Comparison of ENCODE assay signal across 8 cellular contexts in genomic region chr20:23350855-23351838, GRCh38. TPM values are rescaled to one million over a fixed set of nuclear protein-coding genes. Genes with fewer than 3 reads are reported as not detected.
DNase-seq lines count a peak whose midpoint lies in the region; ATAC-seq, FAIRE-seq and TF ChIP-seq lines count a peak whose summit lies in the region.

No MANE protein-coding gene starts in this region.

- H3K4me1 ChIP-seq in A549 (peaks cover 21% of the 10 kb centered on the region), endodermal cell (ENCODE audit: control insufficient read depth, insufficient read depth, low read length) (peaks cover 7% of the 10 kb centered on the region), muscle layer of colon (ENCODE audit: insufficient read depth, low read length) (peaks cover 21% of the 10 kb centered on the region)

- CTCF ChIA-PET in A549 (lab: Yijun Ruan, JAX): interaction anchor here (0.6 to 3.3 kb wide), 11 partner anchors 7 to 1012 kb away, joined by 3 to 36 read pairs (median 7); partner anchors contain the start of genes GZF1 and NAPB
- CTCF ChIA-PET in activated CD8-positive, alpha-beta memory T cell treated with anti-CD3 and anti-CD28 coated beads, Interleukin-2, amount 10 ng/mL, durations not matched to agents 7 days and 5 days (lab: Charles Lee): interaction anchor here (0.8 to 4.8 kb wide), 9 partner anchors 8 to 252 kb away, joined by 3 to 47 read pairs (median 14); partner anchors contain the start of genes GZF1 and NAPB

- TF ChIP-seq RAD21 in A549 (conservative IDR thresholded peaks at IDR 0.05 in 1 of 2, IDR thresholded peaks at IDR 0.05 in 1 of 2): no peak

- H3K9me3 Mint-ChIP-seq in activated CD8-positive, alpha-beta memory T cell treated with anti-CD3 and anti-CD28 coated beads, Interleukin-2, amount 10 ng/mL, durations not matched to agents 7 days and 5 days (ENCODE audit: low read depth): no peaks in the 10 kb centered on the region
- no peaks in the 10 kb centered on the region for H3K9me3 Mint-ChIP-seq in endodermal cell
- no peaks in the 10 kb centered on the region for H3K9me3 Mint-ChIP-seq in stimulated activated naive B cell treated with anti-CD40 and anti-IgM and Interleukin-4, amounts not matched to agents 10 μg/mL and 1 μg/mL and 100 μg/mL, for 72 hours

- POLR2A ChIA-PET in A549 (lab: Yijun Ruan, JAX): interaction anchor here (0.6 to 2.6 kb wide), 20 partner anchors 9 to 942 kb away, joined by 3 to 92 read pairs (median 6); partner anchors contain the start of genes GZF1, NAPB and THBD

- H3K27ac ChIP-seq in A549 (peak overlapping the region; percentile 88 to 94), endodermal cell (ENCODE audit: low read depth, low read length) (peak overlapping the region; percentile 79), muscle layer of colon (ENCODE audit: low read depth, low read length) (peak overlapping the region; percentile 97)

- H3K36me3 Mint-ChIP-seq in activated CD8-positive, alpha-beta memory T cell treated with anti-CD3 and anti-CD28 coated beads, Interleukin-2, amount 10 ng/mL, durations not matched to agents 7 days and 5 days: peaks cover 17% of the 10 kb centered on the region
- peaks cover 12% of the 10 kb centered on the region for H3K36me3 Mint-ChIP-seq in endodermal cell (ENCODE audit: low read depth)
- peaks cover 12 to 19% of the 10 kb centered on the region in 2 donors for H3K36me3 Mint-ChIP-seq in stimulated activated naive B cell treated with anti-CD40 and anti-IgM and Interleukin-4, amounts not matched to agents 10 μg/mL and 1 μg/mL and 100 μg/mL, for 72 hours

- H3K9me3 ChIP-seq in A549 (no peaks in the 10 kb centered on the region), endodermal cell (ENCODE audit: control insufficient read depth, low read length) (no peaks in the 10 kb centered on the region), muscle layer of colon (ENCODE audit: low read length) (no peaks in the 10 kb centered on the region)

- peaks cover 43% of the 10 kb centered on the region for H3K4me1 Mint-ChIP-seq in activated CD8-positive, alpha-beta memory T cell treated with anti-CD3 and anti-CD28 coated beads, Interleukin-2, amount 10 ng/mL, durations not matched to agents 7 days and 5 days
- H3K4me1 Mint-ChIP-seq in endodermal cell: peaks cover 24% of the 10 kb centered on the region
- H3K4me1 Mint-ChIP-seq in stimulated activated naive B cell treated with anti-CD40 and anti-IgM and Interleukin-4, amounts not matched to agents 10 μg/mL and 1 μg/mL and 100 μg/mL, for 72 hours: peaks cover 17 to 30% of the 10 kb centered on the region in 2 donors

- H3K36me3 ChIP-seq in endodermal cell (ENCODE audit: control insufficient read depth, insufficient read depth, low read length) (peaks cover 26% of the 10 kb centered on the region), muscle layer of colon (ENCODE audit: insufficient read depth, low read length) (peaks cover 14% of the 10 kb centered on the region)

- peak; percentile 59 for FAIRE-seq in A549 (lab: Jason Lieb, UNC)

- peak overlapping the region; percentile 82 for H3K4me3 Mint-ChIP-seq in activated CD8-positive, alpha-beta memory T cell treated with anti-CD3 and anti-CD28 coated beads, Interleukin-2, amount 10 ng/mL, durations not matched to agents 7 days and 5 days
- H3K4me3 Mint-ChIP-seq in endodermal cell: peak overlapping the region; percentile 85
- H3K4me3 Mint-ChIP-seq in stimulated activated naive B cell treated with anti-CD40 and anti-IgM and Interleukin-4, amounts not matched to agents 10 μg/mL and 1 μg/mL and 100 μg/mL, for 72 hours: peak overlapping the region; percentile 89 to 94

- TF ChIP-seq CTCF in A549 (IDR thresholded peaks at IDR 0.05): no peak
- TF ChIP-seq CTCF in endodermal cell (conservative IDR thresholded peaks at IDR 0.05): no peak

- TF ChIP-seq EP300 in A549 (IDR thresholded peaks at IDR 0.05): no peak

- TF ChIP-seq POLR2A in A549 (IDR thresholded peaks at IDR 0.05; ENCODE audit: low read length): no peak

- H3K27ac Mint-ChIP-seq in activated CD8-positive, alpha-beta memory T cell treated with anti-CD3 and anti-CD28 coated beads, Interleukin-2, amount 10 ng/mL, durations not matched to agents 7 days and 5 days: peak overlapping the region; percentile 99
- peak overlapping the region; percentile 92 for H3K27ac Mint-ChIP-seq in endodermal cell
- H3K27ac Mint-ChIP-seq in stimulated activated naive B cell treated with anti-CD40 and anti-IgM and Interleukin-4, amounts not matched to agents 10 μg/mL and 1 μg/mL and 100 μg/mL, for 72 hours: peak overlapping the region; percentile 100

- H3K4me3 ChIP-seq in A549 (peak overlapping the region; percentile 81), endodermal cell (ENCODE audit: low read length) (peak overlapping the region; percentile 95), muscle layer of colon (ENCODE audit: low read depth in 1 of 2, low read length in 2 of 2) (peak overlapping the region; percentile 88 to 90)

- whole genome bisulfite sequencing in A549 (ENCODE audit: missing lambda C conversion rate): 3% methylated on average over 43 of the region's 65 CpGs
- WGBS in endodermal cell (ENCODE audit: insufficient coverage in 1 of 2, insufficient read length in 1 of 2), 2 experiments: 3 to 5% methylated on average over 21 to 65 of the region's 65 CpGs

- peak; percentile 44 to 65 for DNase-seq in A549 (ENCODE audit: low read depth in 1 of 2, low spot score in 1 of 2)
- peak; percentile 90 for DNase-seq in NCI-H510A treated with DMSO at 0.1 percent for 48 hours (lab: John Stamatoyannopoulos, UW)
- peak; percentile 83 for DNase-seq in activated CD8-positive, alpha-beta memory T cell treated with anti-CD3 and anti-CD28 coated beads, Interleukin-2, amount 10 ng/mL, durations not matched to agents 7 days and 5 days
- DNase-seq in endodermal cell: peak; percentile 84
- DNase-seq in stimulated activated naive B cell treated with anti-CD40 and anti-IgM and Interleukin-4, amounts not matched to agents 10 μg/mL and 1 μg/mL and 100 μg/mL, for 72 hours: peak; percentile 51

- H3K9ac ChIP-seq in endodermal cell (ENCODE audit: extremely low read depth, low read length, poor library complexity, severe bottlenecking) (peak overlapping the region; percentile 71), muscle layer of colon (ENCODE audit: low read length) (peak overlapping the region; percentile 83)

- no peaks in the 10 kb centered on the region for H3K27me3 ChIP-seq in endodermal cell (ENCODE audit: control insufficient read depth, insufficient read depth, low read length, poor library complexity, severe bottlenecking)
- no peaks in the 10 kb centered on the region for H3K27me3 ChIP-seq in muscle layer of colon (ENCODE audit: control insufficient read depth in 1 of 2, insufficient read depth in 2 of 2, low read length in 2 of 2)

- no peaks in the 10 kb centered on the region for H3K27me3 Mint-ChIP-seq in activated CD8-positive, alpha-beta memory T cell treated with anti-CD3 and anti-CD28 coated beads, Interleukin-2, amount 10 ng/mL, durations not matched to agents 7 days and 5 days
- H3K27me3 Mint-ChIP-seq in endodermal cell (ENCODE audit: insufficient read depth): no peaks in the 10 kb centered on the region
- H3K27me3 Mint-ChIP-seq in stimulated activated naive B cell treated with anti-CD40 and anti-IgM and Interleukin-4, amounts not matched to agents 10 μg/mL and 1 μg/mL and 100 μg/mL, for 72 hours: no peaks in the 10 kb centered on the region

- peak overlapping the region; percentile 89 for H3K4me2 ChIP-seq in A549

- ATAC-seq in A549 (peak; percentile 25 to 51), GM18858 (IDR thresholded peaks at IDR 0.05; ENCODE audit: unreplicated experiment) (peak; percentile 10), HG03039 (IDR thresholded peaks at IDR 0.05; ENCODE audit: unreplicated experiment) (peak; percentile 18)
- peak; percentile 25 for ATAC-seq in activated CD8-positive, alpha-beta memory T cell treated with anti-CD3 and anti-CD28 coated beads, Interleukin-2, amount 10 ng/mL, durations not matched to agents 7 days and 5 days
- peak; percentile 40 to 44 for ATAC-seq in stimulated activated naive B cell treated with anti-CD40 and anti-IgM and Interleukin-4, amounts not matched to agents 10 μg/mL and 1 μg/mL and 100 μg/mL, for 72 hours (replicated peaks)

TF ChIP-seq in A549, 52 proteins besides CTCF, POLR2A, EP300 and RAD21 (continues in another document):
- TF ChIP-seq ZSCAN20 (CRISPR knock-in tag; IDR thresholded peaks at IDR 0.05): no peak
- TF ChIP-seq HDAC2 (IDR thresholded peaks at IDR 0.05): 0 out of 2 replicates have a peak, but pooled peaks have one; percentile 38
- TF ChIP-seq KDM1A (IDR thresholded peaks at IDR 0.05; ENCODE audit: low read depth): no peak
- TF ChIP-seq MYC (IDR thresholded peaks at IDR 0.05; ENCODE audit: borderline replicate concordance, low read length): peak; percentile 65
- TF ChIP-seq, protein P1, sequence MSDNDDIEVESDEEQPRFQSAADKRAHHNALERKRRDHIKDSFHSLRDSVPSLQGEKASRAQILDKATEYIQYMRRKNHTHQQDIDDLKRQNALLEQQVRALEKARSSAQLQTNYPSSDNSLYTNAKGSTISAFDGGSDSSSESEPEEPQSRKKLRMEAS (IDR thresholded peaks at IDR 0.05): peak; percentile 94
- no peak for TF ChIP-seq HOXA7 (CRISPR knock-in tag; IDR thresholded peaks at IDR 0.05)

RNA-seq across cellular contexts. Expression of gene NXT1, which starts 0.6 kb away (rescaled TPM):
- polyA plus RNA-seq in A549 (2011; rRNA removed) (68.2 and 71.8 TPM in 2 replicates), A549 (2017; fragmentation: RNase III; extraction: RNeasy Plus Mini Kit Qiagen cat#74134 plus additional on column Dnase treatment) (44.3 to 45.5 TPM (median 45.1 TPM) in 3 replicates)
- polyA plus RNA-seq in A549 (2012; cell fraction: cytosol; rRNA removed): 97.1 and 104 TPM in 2 replicates
- 59.9 and 65.3 TPM in 2 replicates for polyA plus RNA-seq in A549 (2012; cell fraction: nucleus; rRNA removed)
- 42.8 and 48.1 TPM in 2 replicates for polyA minus RNA-seq in A549 (2011; rRNA and poly(A)+ RNA removed)
- 10 to 100 TPM; 34.0 to 48.3 TPM for total RNA-seq in activated CD8-positive, alpha-beta memory T cell treated with anti-CD3 and anti-CD28 coated beads, Interleukin-2, amount 10 ng/mL, durations not matched to agents 7 days and 5 days
- 10 to 100 TPM; 16.8 to 19.5 TPM for total RNA-seq in endodermal cell
- polyA plus RNA-seq in endodermal cell (2013, experiment 1 of 2): 29.7 TPM
- polyA plus RNA-seq in endodermal cell (2013, experiment 2 of 2): 29.4 TPM

RNA-seq across cellular contexts. Expression of gene GZF1, which starts 10.8 kb away (rescaled TPM):
- polyA plus RNA-seq in A549 (2011; rRNA removed): 24.7 and 33.4 TPM in 2 replicates
- polyA plus RNA-seq in A549 (2012; cell fraction: cytosol; rRNA removed): 31.3 and 34.5 TPM in 2 replicates
- polyA plus RNA-seq in A549 (2012; cell fraction: nucleus; rRNA removed): 37.6 and 68.6 TPM in 2 replicates
- polyA plus RNA-seq in A549 (2017; fragmentation: RNase III; extraction: RNeasy Plus Mini Kit Qiagen cat#74134 plus additional on column Dnase treatment): 13.2 to 16.1 TPM (median 15.6 TPM) in 3 replicates
- polyA minus RNA-seq in A549 (2011; rRNA and poly(A)+ RNA removed): 69.4 and 96.5 TPM in 2 replicates
- 10 to 100 TPM; 10.2 to 14.4 TPM for total RNA-seq in activated CD8-positive, alpha-beta memory T cell treated with anti-CD3 and anti-CD28 coated beads, Interleukin-2, amount 10 ng/mL, durations not matched to agents 7 days and 5 days
- total RNA-seq in endodermal cell: 10 to 100 TPM; 12.2 to 15.5 TPM
- 13.5 TPM for polyA plus RNA-seq in endodermal cell (2013, experiment 1 of 2)
- polyA plus RNA-seq in endodermal cell (2013, experiment 2 of 2): 10.4 TPM

Comparison
In these comparisons a context has a peak if more than half of its experiments do, and no peak if none do; other contexts are left out.
1. Peak in every context shown above with its lines: DNase-seq, ATAC-seq, H3K4me3 ChIP-seq and H3K27ac ChIP-seq.